In the genomic region with DNA sequence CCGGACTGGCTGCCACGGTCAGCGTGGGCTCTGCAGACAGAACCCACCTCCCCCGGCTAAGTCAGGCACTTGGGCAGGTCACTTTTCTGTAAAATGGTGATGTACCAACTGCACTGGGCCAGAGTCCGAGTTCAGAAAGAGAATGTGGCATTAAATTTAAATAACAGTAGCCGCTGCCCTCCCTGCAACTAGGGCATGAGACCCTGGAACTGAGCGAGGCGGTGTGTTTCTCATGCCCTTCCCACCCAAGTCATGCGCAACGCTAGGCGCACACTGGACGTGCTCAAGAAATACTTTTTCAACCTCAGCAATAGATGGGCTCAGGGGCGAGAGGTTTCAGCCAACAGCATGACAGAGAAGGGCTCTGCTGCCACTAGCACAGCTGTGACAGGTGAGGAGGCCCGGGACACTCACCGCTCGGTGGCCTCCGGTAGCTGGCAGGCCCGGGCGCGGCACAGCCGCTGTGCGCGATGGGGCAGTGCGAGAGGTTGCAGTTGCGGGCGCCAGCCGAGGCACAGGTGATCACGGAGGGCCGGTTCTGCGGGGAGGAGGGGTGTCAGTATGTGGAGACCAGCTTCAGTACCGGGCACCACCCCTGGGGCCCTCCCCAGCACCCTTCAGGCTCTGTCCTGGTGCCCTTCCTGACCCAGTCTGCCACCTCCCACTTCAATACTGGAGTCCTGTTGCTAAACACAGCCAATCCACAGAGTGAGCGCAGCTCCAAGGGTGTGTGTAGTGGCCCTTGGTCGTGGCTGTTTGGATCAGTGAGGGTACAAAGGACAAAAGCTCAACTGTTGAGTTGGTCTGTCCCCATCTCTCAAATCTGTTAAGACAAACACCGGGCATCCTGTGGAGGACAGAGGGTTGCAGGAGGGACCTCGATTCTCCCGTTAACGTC, we compare ENCODE assay signal across 14 cellular contexts.
DNase-seq lines count a peak whose midpoint lies in the region; ATAC-seq, FAIRE-seq and TF ChIP-seq lines count a peak whose summit lies in the region.
"Had no signal": no experiment of that assay in that cellular context is flagged by ENCODE, and none has a peak within 500 bp of the region (broad histone marks: within the 10 kb centered on the region; RNA-seq: fewer than 3 reads in every experiment).

No MANE protein-coding gene starts in this region.

- intact Hi-C loops in Caco-2 (cut with micrococcal nuclease; ENCODE audit: unreplicated experiment) (no loop called here), gastrocnemius medialis (cut with DNase I; ENCODE audit: low total_unique reads) (no loop called here)

- CTCF ChIA-PET in Caco-2 (lab: Charles Lee) = interaction anchor here (0.6 kb wide), 1 partner anchor 16 kb away, joined by 4 read pairs; no protein-coding TSS in a partner anchor

- H3K4me3 Mint-ChIP-seq in Caco-2 (ENCODE audit: unreplicated experiment) (no peak overlapping the region), astrocyte (ENCODE audit: unreplicated experiment) (no peak overlapping the region)
- H3K4me3 Mint-ChIP-seq: B cell had no signal

- TF ChIP-seq CTCF in Caco-2 (IDR thresholded peaks at IDR 0.05; ENCODE audit: insufficient read depth in 1 of 2, low read depth in 1 of 2, low read length in 1 of 2, severe bottlenecking in 1 of 2, unreplicated experiment in 1 of 2) (no peak), astrocyte (IDR thresholded peaks at IDR 0.05; ENCODE audit: insufficient read depth, low read depth, low read length) (no peak), right atrium auricular region (IDR thresholded peaks at IDR 0.05) (no peak), gastrocnemius medialis (IDR thresholded peaks at IDR 0.05 in 4 of 5, conservative IDR thresholded peaks at IDR 0.05 in 1 of 5) (no peak)

- H3K4me2 ChIP-seq in astrocyte (ENCODE audit: low read length) = peak overlapping the region; percentile 67

- in situ Hi-C loops in gastrocnemius medialis (cut with MboI; ENCODE audit: low sequenced_read_pairs in 4 of 4) = no loop called here

- H3K27me3 Mint-ChIP-seq in Caco-2 (ENCODE audit: insufficient read depth, unreplicated experiment) (no peaks in the 10 kb centered on the region), astrocyte (ENCODE audit: low read depth, unreplicated experiment) (no peaks in the 10 kb centered on the region)
- H3K27me3 Mint-ChIP-seq: B cell had no signal

- POLR2A ChIA-PET in Caco-2 (lab: Charles Lee) = no interaction called here

- peaks cover 79% of the 10 kb centered on the region for H4K20me1 ChIP-seq in astrocyte (ENCODE audit: insufficient read depth, low read length)

- peak in 1 of 2 donors; percentile 4 for ATAC-seq in gastrocnemius medialis
- ATAC-seq in HG02852 (IDR thresholded peaks at IDR 0.05; ENCODE audit: unreplicated experiment) = no peak
- no peak for ATAC-seq in HG03378 (IDR thresholded peaks at IDR 0.05; ENCODE audit: unreplicated experiment)

- H3K36me3 Mint-ChIP-seq in Caco-2 (ENCODE audit: insufficient read depth, unreplicated experiment) (peaks cover 56% of the 10 kb centered on the region), astrocyte (ENCODE audit: low read depth, unreplicated experiment) (peaks cover 17% of the 10 kb centered on the region)

- no peaks in the 10 kb centered on the region for H3K4me1 Mint-ChIP-seq in Caco-2 (ENCODE audit: low read depth, unreplicated experiment)
- H3K4me1 Mint-ChIP-seq in astrocyte (ENCODE audit: low read depth, unreplicated experiment) = peaks cover 50% of the 10 kb centered on the region
- H3K4me1 Mint-ChIP-seq: B cell had no signal

- H3K27ac Mint-ChIP-seq in Caco-2 (ENCODE audit: unreplicated experiment) = peak overlapping the region; percentile 70
- no peak overlapping the region for H3K27ac Mint-ChIP-seq in astrocyte (ENCODE audit: unreplicated experiment)
- H3K27ac Mint-ChIP-seq: B cell had no signal

- no TSS peak for BruUV-seq in Caco-2 (replicated peaks; lab: Mats Ljungman, UMichigan)

- H3K27me3 ChIP-seq in Caco-2 (replicated peaks; ENCODE audit: control insufficient read depth, insufficient read depth, low read length) (no peaks in the 10 kb centered on the region), astrocyte (ENCODE audit: insufficient read depth, low read length) (no peaks in the 10 kb centered on the region), right atrium auricular region (no peaks in the 10 kb centered on the region), gastrocnemius medialis (no peaks in the 10 kb centered on the region)
- H3K27me3 ChIP-seq: colonic mucosa had no signal

- H3K9me3 ChIP-seq in Caco-2 (no peaks in the 10 kb centered on the region), astrocyte (ENCODE audit: insufficient read depth, low read depth, low read length) (no peaks in the 10 kb centered on the region), right atrium auricular region (no peaks in the 10 kb centered on the region), gastrocnemius medialis (no peaks in the 10 kb centered on the region)
- H3K9me3 ChIP-seq: colonic mucosa had no signal

- peaks cover 1% of the 10 kb centered on the region; the same call in 1 of the 2 replicates for H3K36me3 ChIP-seq in Caco-2 (ENCODE audit: control insufficient read depth, insufficient read depth, low read length)
- H3K36me3 ChIP-seq in astrocyte (ENCODE audit: insufficient read depth, low read length) = peaks cover 19% of the 10 kb centered on the region
- H3K36me3 ChIP-seq in right atrium auricular region = peaks cover 44% of the 10 kb centered on the region
- peaks cover 0 to 4% of the 10 kb centered on the region in 2 donors for H3K36me3 ChIP-seq in gastrocnemius medialis
- H3K36me3 ChIP-seq: colonic mucosa had no signal

- no peak for TF ChIP-seq POLR2A in gastrocnemius medialis (IDR thresholded peaks at IDR 0.05)

- H3K9me3 Mint-ChIP-seq in Caco-2 (ENCODE audit: unreplicated experiment) (no peaks in the 10 kb centered on the region), astrocyte (ENCODE audit: unreplicated experiment) (no peaks in the 10 kb centered on the region)
- H3K9me3 Mint-ChIP-seq: activated T-helper 2 cell treated with anti-CD3 and anti-CD28 coated beads, Interferon-gamma antibody, Interleukin-2, Interleukin-4, amounts not matched to agents 10 μg/mL and 5 μg/mL and 100 μg/mL, durations not matched to agents 14 hours and 24 hours and 36 hours had no signal

- H3K4me3 ChIP-seq in Caco-2 (ENCODE audit: low read depth, low read length) (no peak overlapping the region), astrocyte (ENCODE audit: insufficient read depth, low read depth, low read length) (no peak overlapping the region), right atrium auricular region (no peak overlapping the region), gastrocnemius medialis (no peak overlapping the region)
- H3K4me3 ChIP-seq: colonic mucosa had no signal

- H3K27ac ChIP-seq in astrocyte (ENCODE audit: low read depth, low read length) (peak overlapping the region; percentile 95), right atrium auricular region (peak overlapping the region; percentile 57 to 62), gastrocnemius medialis (peak overlapping the region; percentile 63 to 88 (median 71))
- H3K27ac ChIP-seq: colonic mucosa had no signal

- peaks cover 87% of the 10 kb centered on the region for H3K79me2 ChIP-seq in astrocyte (ENCODE audit: insufficient read depth, low read length)

- H2AFZ ChIP-seq in astrocyte (ENCODE audit: low read depth, low read length) = no peak overlapping the region

- H3K4me1 ChIP-seq in Caco-2 (no peaks in the 10 kb centered on the region), astrocyte (ENCODE audit: insufficient read depth, low read length) (peaks cover 49% of the 10 kb centered on the region), right atrium auricular region (peaks cover 0 to 91% of the 10 kb centered on the region in 2 donors), gastrocnemius medialis (peaks cover 58 to 73% of the 10 kb centered on the region in 2 donors)
- H3K4me1 ChIP-seq: colonic mucosa had no signal

- peak overlapping the region; percentile 77 for H3K9ac ChIP-seq in astrocyte (ENCODE audit: low read length)

- DNase-seq in Caco-2 (no peak), astrocyte (ENCODE audit: low read depth) (no peak), right atrium auricular region (ENCODE audit: low spot score) (no peak), gastrocnemius medialis (peak in 1 of 2 donors; percentile 2), NCI-H2107 (lab: John Stamatoyannopoulos, UW) (no peak)
- DNase-seq in activated CD4-positive, CD25-positive, alpha-beta regulatory T cell treated with anti-CD3 and anti-CD28 coated beads, Interleukin-2, amount 50 U/mL, for 72 hours = no peak
- DNase-seq: colonic mucosa; Kasumi-1; NCI-H2171; stimulated activated CD4-positive, alpha-beta T cell treated with anti-CD3 and anti-CD28 coated beads, Interleukin-12 subunit alpha, Interleukin-12 subunit beta, amount 100 ng/mL, for 4 hours had no signal

- FAIRE-seq in astrocyte (lab: Jason Lieb, UNC) = no peak
